Comparison of ENCODE assay signal across 1 cellular context in the genomic region with DNA sequence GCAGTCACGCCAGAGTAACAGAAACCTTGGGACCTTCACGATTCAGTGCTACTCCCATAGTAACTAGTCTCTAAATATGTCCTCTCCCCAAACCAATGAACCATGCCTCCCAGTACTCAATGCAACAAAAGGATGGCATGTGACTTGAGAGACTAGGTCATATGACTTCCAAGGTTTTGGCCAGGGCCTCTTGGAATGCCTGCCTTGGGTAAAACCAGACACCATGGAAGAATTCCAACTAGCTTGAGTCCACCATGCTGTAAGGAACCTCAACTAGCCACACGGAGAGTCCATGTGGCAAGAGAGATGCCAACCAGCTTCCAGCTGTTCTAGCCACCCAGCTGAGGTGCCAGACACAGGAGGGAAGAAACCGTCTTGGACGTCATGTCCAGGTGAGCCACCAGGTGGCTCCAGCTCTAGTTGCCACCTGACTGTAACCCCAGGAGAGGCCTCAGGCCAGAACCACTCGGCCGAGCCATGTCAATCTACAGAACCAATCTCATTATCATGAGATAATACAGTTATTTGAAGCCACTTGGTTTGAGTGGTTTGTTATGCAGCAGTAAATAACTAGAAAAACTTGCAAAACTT.
TF ChIP-seq lines count a peak whose summit lies in the region.

No MANE protein-coding gene starts in this region.

TF ChIP-seq in K562, 482 proteins besides CTCF, POLR2A, EP300 and RAD21 (continued from another document):
- TF ChIP-seq, protein P1, sequence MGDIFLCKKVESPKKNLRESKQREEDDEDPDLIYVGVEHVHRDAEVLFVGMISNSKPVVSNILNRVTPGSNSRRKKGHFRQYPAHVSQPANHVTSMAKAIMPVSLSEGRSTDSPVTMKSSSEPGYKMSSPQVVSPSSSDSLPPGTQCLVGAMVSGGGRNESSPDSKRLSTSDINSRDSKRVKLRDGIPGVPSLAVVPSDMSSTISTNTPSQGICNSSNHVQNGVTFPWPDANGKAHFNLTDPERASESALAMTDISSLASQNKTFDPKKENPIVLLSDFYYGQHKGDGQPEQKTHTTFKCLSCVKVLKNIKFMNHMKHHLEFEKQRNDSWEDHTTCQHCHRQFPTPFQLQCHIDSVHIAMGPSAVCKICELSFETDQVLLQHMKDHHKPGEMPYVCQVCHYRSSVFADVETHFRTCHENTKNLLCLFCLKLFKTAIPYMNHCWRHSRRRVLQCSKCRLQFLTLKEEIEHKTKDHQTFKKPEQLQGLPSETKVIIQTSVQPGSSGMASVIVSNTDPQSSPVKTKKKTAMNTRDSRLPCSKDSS (IDR thresholded peaks at IDR 0.05; ENCODE audit: low read depth, partially characterized antibody) = no peak
- TF ChIP-seq U2AF1 (optimal IDR thresholded peaks at IDR 0.05; ENCODE audit: low read depth, low read length) (no peak), RFX7 (CRISPR knock-in tag; IDR thresholded peaks at IDR 0.05) (no peak), FOSL1 (tag; conservative IDR thresholded peaks at IDR 0.05) (no peak), ZBTB17 (CRISPR knock-in tag; IDR thresholded peaks at IDR 0.05) (no peak), ZNF589 (CRISPR knock-in tag; IDR thresholded peaks at IDR 0.05; ENCODE audit: low read depth) (no peak), FOXJ2 (tag; IDR thresholded peaks at IDR 0.05) (no peak), KLF10 (CRISPR knock-in tag; IDR thresholded peaks at IDR 0.05) (no peak), C11orf30 (IDR thresholded peaks at IDR 0.05; ENCODE audit: low read depth) (no peak), ZNF586 (CRISPR knock-in tag; conservative IDR thresholded peaks at IDR 0.05) (no peak), YBX1 (IDR thresholded peaks at IDR 0.05) (no peak), SMC3 (conservative IDR thresholded peaks at IDR 0.05; ENCODE audit: insufficient read depth, low read depth, low read length) (peak; percentile 73), ZNF408 (CRISPR knock-in tag; IDR thresholded peaks at IDR 0.05; ENCODE audit: low read depth) (no peak), PURB (CRISPR knock-in tag; IDR thresholded peaks at IDR 0.05; ENCODE audit: low read depth) (no peak), KAT8 (IDR thresholded peaks at IDR 0.05; ENCODE audit: low read depth) (no peak), ZBED1 (IDR thresholded peaks at IDR 0.05) (no peak), NFIX (CRISPR knock-in tag; IDR thresholded peaks at IDR 0.05; ENCODE audit: low read depth) (no peak), GATA2 (CRISPR knock-in tag; IDR thresholded peaks at IDR 0.05) (no peak), PHF21A (IDR thresholded peaks at IDR 0.05; ENCODE audit: borderline replicate concordance, low read depth) (no peak), KDM1A (IDR thresholded peaks at IDR 0.05) (no peak), HNRNPUL1 (IDR thresholded peaks at IDR 0.05; ENCODE audit: low read length) (no peak), ZNF780A (CRISPR knock-in tag; IDR thresholded peaks at IDR 0.05) (no peak), PTBP1 (IDR thresholded peaks at IDR 0.05; ENCODE audit: low read depth, low read length) (no peak)
- TF ChIP-seq, protein P2, sequence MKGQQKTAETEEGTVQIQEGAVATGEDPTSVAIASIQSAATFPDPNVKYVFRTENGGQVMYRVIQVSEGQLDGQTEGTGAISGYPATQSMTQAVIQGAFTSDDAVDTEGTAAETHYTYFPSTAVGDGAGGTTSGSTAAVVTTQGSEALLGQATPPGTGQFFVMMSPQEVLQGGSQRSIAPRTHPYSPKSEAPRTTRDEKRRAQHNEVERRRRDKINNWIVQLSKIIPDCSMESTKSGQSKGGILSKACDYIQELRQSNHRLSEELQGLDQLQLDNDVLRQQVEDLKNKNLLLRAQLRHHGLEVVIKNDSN (CRISPR knock-in tag; IDR thresholded peaks at IDR 0.05) = peak; percentile 58
- TF ChIP-seq, protein P3, sequence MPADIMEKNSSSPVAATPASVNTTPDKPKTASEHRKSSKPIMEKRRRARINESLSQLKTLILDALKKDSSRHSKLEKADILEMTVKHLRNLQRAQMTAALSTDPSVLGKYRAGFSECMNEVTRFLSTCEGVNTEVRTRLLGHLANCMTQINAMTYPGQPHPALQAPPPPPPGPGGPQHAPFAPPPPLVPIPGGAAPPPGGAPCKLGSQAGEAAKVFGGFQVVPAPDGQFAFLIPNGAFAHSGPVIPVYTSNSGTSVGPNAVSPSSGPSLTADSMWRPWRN (IDR thresholded peaks at IDR 0.05; ENCODE audit: low read depth) = no peak
- TF ChIP-seq, protein P4, sequence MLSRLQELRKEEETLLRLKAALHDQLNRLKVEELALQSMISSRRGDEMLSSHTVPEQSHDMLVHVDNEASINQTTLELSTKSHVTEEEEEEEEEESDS (CRISPR knock-in tag; IDR thresholded peaks at IDR 0.05) = no peak
- TF ChIP-seq, protein P5, sequence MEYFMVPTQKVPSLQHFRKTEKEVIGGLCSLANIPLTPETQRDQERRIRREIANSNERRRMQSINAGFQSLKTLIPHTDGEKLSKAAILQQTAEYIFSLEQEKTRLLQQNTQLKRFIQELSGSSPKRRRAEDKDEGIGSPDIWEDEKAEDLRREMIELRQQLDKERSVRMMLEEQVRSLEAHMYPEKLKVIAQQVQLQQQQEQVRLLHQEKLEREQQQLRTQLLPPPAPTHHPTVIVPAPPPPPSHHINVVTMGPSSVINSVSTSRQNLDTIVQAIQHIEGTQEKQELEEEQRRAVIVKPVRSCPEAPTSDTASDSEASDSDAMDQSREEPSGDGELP (CRISPR knock-in tag; IDR thresholded peaks at IDR 0.05; ENCODE audit: borderline replicate concordance) = peak; percentile 51; the same call in 1 of the 2 replicates
- TF ChIP-seq, protein P6, sequence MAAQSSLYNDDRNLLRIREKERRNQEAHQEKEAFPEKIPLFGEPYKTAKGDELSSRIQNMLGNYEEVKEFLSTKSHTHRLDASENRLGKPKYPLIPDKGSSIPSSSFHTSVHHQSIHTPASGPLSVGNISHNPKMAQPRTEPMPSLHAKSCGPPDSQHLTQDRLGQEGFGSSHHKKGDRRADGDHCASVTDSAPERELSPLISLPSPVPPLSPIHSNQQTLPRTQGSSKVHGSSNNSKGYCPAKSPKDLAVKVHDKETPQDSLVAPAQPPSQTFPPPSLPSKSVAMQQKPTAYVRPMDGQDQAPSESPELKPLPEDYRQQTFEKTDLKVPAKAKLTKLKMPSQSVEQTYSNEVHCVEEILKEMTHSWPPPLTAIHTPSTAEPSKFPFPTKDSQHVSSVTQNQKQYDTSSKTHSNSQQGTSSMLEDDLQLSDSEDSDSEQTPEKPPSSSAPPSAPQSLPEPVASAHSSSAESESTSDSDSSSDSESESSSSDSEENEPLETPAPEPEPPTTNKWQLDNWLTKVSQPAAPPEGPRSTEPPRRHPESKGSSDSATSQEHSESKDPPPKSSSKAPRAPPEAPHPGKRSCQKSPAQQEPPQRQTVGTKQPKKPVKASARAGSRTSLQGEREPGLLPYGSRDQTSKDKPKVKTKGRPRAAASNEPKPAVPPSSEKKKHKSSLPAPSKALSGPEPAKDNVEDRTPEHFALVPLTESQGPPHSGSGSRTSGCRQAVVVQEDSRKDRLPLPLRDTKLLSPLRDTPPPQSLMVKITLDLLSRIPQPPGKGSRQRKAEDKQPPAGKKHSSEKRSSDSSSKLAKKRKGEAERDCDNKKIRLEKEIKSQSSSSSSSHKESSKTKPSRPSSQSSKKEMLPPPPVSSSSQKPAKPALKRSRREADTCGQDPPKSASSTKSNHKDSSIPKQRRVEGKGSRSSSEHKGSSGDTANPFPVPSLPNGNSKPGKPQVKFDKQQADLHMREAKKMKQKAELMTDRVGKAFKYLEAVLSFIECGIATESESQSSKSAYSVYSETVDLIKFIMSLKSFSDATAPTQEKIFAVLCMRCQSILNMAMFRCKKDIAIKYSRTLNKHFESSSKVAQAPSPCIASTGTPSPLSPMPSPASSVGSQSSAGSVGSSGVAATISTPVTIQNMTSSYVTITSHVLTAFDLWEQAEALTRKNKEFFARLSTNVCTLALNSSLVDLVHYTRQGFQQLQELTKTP (IDR thresholded peaks at IDR 0.05; ENCODE audit: low read depth in 1 of 2, partially characterized antibody in 2 of 2) = no peak
- TF ChIP-seq, protein P7, sequence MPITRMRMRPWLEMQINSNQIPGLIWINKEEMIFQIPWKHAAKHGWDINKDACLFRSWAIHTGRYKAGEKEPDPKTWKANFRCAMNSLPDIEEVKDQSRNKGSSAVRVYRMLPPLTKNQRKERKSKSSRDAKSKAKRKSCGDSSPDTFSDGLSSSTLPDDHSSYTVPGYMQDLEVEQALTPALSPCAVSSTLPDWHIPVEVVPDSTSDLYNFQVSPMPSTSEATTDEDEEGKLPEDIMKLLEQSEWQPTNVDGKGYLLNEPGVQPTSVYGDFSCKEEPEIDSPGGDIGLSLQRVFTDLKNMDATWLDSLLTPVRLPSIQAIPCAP (CRISPR knock-in tag; IDR thresholded peaks at IDR 0.05; ENCODE audit: borderline replicate concordance) = no peak
TF ChIP-seq in K562: peak in this region for 7.
